8 cellular contexts compared by ENCODE assay signal in the genomic region with DNA sequence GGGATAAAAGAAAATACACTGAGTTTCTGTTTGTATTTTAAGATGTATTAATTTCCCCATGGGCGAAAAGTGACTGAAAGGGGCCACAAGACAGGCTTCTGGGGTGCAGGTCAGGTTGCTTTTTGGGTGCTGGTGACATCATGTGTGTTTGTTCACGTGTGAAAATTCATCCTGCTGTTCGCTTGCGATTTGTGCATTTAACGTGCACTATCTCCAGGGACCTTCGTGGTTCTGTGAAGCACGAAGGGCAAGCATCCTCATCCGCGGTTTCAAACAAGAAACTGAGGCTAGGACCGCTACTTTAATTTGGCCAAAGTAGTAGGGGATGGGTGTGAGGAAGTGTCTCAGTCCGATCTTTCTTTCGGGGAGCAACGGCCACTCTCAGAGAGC. TPM values are rescaled to one million over a fixed set of nuclear protein-coding genes. Genes with fewer than 3 reads are reported as not detected.
DNase-seq lines count a peak whose midpoint lies in the region; ATAC-seq, FAIRE-seq and TF ChIP-seq lines count a peak whose summit lies in the region.

No MANE protein-coding gene starts in this region.

- no peak for DNase-seq in heart left ventricle
- no peak for DNase-seq in Right ventricle myocardium inferior (ENCODE audit: missing footprints)
- DNase-seq in adipocyte (ENCODE audit: low read depth), result no peak
- DNase-seq in lung (ENCODE audit: low spot score), result no peak
- DNase-seq in urothelium cell line (ENCODE audit: low spot score), result no peak

- TF ChIP-seq CTCF in heart left ventricle (IDR thresholded peaks at IDR 0.05), result no peak
- TF ChIP-seq CTCF in lung (IDR thresholded peaks at IDR 0.05; ENCODE audit: control extremely low read depth, extremely low read depth), result no peak

- H3K4me3 ChIP-seq in heart left ventricle (peak overlapping the region in 11 of 12 donors; percentile 35 to 90 (median 68)), adipocyte (ENCODE audit: low read length) (peak overlapping the region; percentile 76), lung (peak overlapping the region; percentile 54)

- FAIRE-seq in urothelium cell line (lab: Jason Lieb, UNC), result peak; percentile 37

- H3K4me1 ChIP-seq in heart left ventricle (peaks cover 0 to 44% (median 21%) of the 10 kb centered on the region in 12 donors), adipocyte (ENCODE audit: control insufficient read depth, insufficient read depth, low read length) (peaks cover 19% of the 10 kb centered on the region), lung (ENCODE audit: control insufficient read depth in 2 of 2, insufficient read depth in 2 of 2, low read length in 2 of 2) (peaks cover 0 to 2% of the 10 kb centered on the region in 2 donors)

- peak overlapping the region; percentile 64 for H3K9ac ChIP-seq in adipocyte (ENCODE audit: low read length)

- H3K27me3 ChIP-seq in heart left ventricle (peaks cover 0 to 27% (median 0%) of the 10 kb centered on the region in 9 donors), adipocyte (replicated peaks; ENCODE audit: control insufficient read depth, insufficient read depth, low read length) (no peaks in the 10 kb centered on the region), lung (ENCODE audit: control insufficient read depth, insufficient read depth) (no peaks in the 10 kb centered on the region)

- H3K36me3 ChIP-seq in heart left ventricle (no peaks in the 10 kb centered on the region), adipocyte (ENCODE audit: control insufficient read depth, insufficient read depth, low read length, severe bottlenecking) (peaks cover 5% of the 10 kb centered on the region), lung (ENCODE audit: control insufficient read depth in 2 of 2, insufficient read depth in 2 of 2, low read length in 2 of 2) (no peaks in the 10 kb centered on the region)

- H3K9me3 ChIP-seq in heart left ventricle (no peaks in the 10 kb centered on the region), adipocyte (ENCODE audit: control insufficient read depth, low read length) (no peaks in the 10 kb centered on the region), lung (ENCODE audit: control insufficient read depth in 2 of 2, insufficient read depth in 1 of 2, low read length in 1 of 2) (no peaks in the 10 kb centered on the region)

- no peak for TF ChIP-seq POLR2A in heart left ventricle (IDR thresholded peaks at IDR 0.05)

- intact Hi-C loops in heart left ventricle (cut with DNase I), result loop anchor here in 7 of 10 donors (2.0 to 10.0 kb wide), 10 partner anchors 42 to 154 kb away; no protein-coding TSS in a partner anchor
- intact Hi-C loops in Right ventricle myocardium inferior (cut with DNase I), result loop anchor here (2.0 kb wide), 1 partner anchor 74 kb away; no protein-coding TSS in a partner anchor

- ATAC-seq in heart left ventricle (no peak), Right ventricle myocardium inferior (no peak), lung (ENCODE audit: insufficient read depth, low FRiP score) (no peak), esophagus mucosa (no peak), GM19467 (IDR thresholded peaks at IDR 0.05; ENCODE audit: unreplicated experiment) (no peak), GM21723 (IDR thresholded peaks at IDR 0.05; ENCODE audit: unreplicated experiment) (no peak)

- WGBS in heart left ventricle, 4 donors, result 18 to 31% (median 21%) methylated on average over 13 of the region's 13 CpGs
- 8 to 9% methylated on average over 13 of the region's 13 CpGs for WGBS in lung, 2 donors

- peak overlapping the region in 11 of 12 donors; percentile 18 to 95 (median 60) for H3K27ac ChIP-seq in heart left ventricle
- H3K27ac ChIP-seq in lung (ENCODE audit: low read depth in 1 of 2, low read length in 1 of 2), result peak overlapping the region; percentile 24 to 84

RNA-seq across cellular contexts. Expression of a gene that starts 1.6 kb away (rescaled TPM):
- total RNA-seq in heart left ventricle, result 10 to 100 TPM; 14.4 to 65.9 (median 20.8) TPM
- polyA plus RNA-seq in heart left ventricle, result 10 to 100 TPM; 10.4 to 19.0 TPM
- 16.2 TPM for total RNA-seq in Right ventricle myocardium inferior
- total RNA-seq in lung, result 10 to 100 TPM; 62.3 to 67.9 TPM
- 10 to 100 TPM; 24.2 to 56.0 TPM for polyA plus RNA-seq in lung
- 1.2 TPM for total RNA-seq in esophagus mucosa
